ENCODE assay signal across 12 cellular contexts in the genomic region with DNA sequence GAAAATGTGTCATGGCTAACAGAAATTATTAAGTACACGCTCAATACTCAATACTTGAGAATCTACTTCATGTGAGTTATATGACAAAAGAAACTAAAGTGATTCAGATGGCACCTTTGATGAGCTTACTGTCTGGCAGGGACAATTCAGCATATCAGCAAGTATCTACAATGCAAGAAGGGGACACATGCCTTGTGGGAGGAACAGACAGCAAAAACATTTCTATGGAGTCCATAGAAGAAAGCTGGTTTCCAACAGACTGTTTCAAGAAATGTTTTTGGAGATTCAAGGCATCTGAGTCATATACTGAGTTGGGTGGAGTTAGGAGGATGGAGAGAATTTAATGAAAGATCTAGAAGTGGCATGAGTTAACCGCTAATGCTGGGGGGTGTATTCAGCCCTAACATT. TPM values are rescaled to one million over a fixed set of nuclear protein-coding genes. Genes with fewer than 3 reads are reported as not detected.
DNase-seq lines count a peak whose midpoint lies in the region; ATAC-seq, FAIRE-seq and TF ChIP-seq lines count a peak whose summit lies in the region.
"Had no signal": no experiment of that assay in that cellular context is flagged by ENCODE, and none has a peak within 500 bp of the region (broad histone marks: within the 10 kb centered on the region; RNA-seq: fewer than 3 reads in every experiment).

No MANE protein-coding gene starts in this region.

- H3K9me3 ChIP-seq in fibroblast of lung (ENCODE audit: control insufficient read depth, insufficient read depth, low read depth, low read length): no peaks in the 10 kb centered on the region
- H3K9me3 ChIP-seq: stomach had no signal

- H3K36me3 Mint-ChIP-seq in activated T-cell treated with anti-CD3 and anti-CD28 coated beads, Interleukin-2, amount 50 U/mL, for 4 hours (ENCODE audit: insufficient read depth): peaks cover 34% of the 10 kb centered on the region
- H3K36me3 Mint-ChIP-seq in type B pancreatic cell: peaks cover 32% of the 10 kb centered on the region

- H3K4me3 ChIP-seq in fibroblast of lung (replicated peaks in 1 of 4; ENCODE audit: control extremely low read depth in 1 of 4, insufficient read depth in 1 of 4, low read depth in 3 of 4, low read length in 4 of 4): no peak overlapping the region
- H3K4me3 ChIP-seq: stomach had no signal

- ATAC-seq in activated T-cell treated with anti-CD3 and anti-CD28 coated beads, Interleukin-2, amount 50 U/mL, for 4 hours: peak; percentile 58 to 72

- no peaks in the 10 kb centered on the region for H3K27me3 ChIP-seq in fibroblast of lung (ENCODE audit: control insufficient read depth, insufficient read depth, low read length)
- H3K27me3 ChIP-seq: stomach had no signal

- peaks cover 60% of the 10 kb centered on the region for H3K4me1 Mint-ChIP-seq in activated T-cell treated with anti-CD3 and anti-CD28 coated beads, Interleukin-2, amount 50 U/mL, for 4 hours (ENCODE audit: low read depth)
- peaks cover 37% of the 10 kb centered on the region for H3K4me1 Mint-ChIP-seq in type B pancreatic cell (ENCODE audit: unreplicated experiment)

- peaks cover 21% of the 10 kb centered on the region for H3K4me1 ChIP-seq in fibroblast of lung (ENCODE audit: control insufficient read depth, extremely low read depth, insufficient read depth, low read length)

- no peaks in the 10 kb centered on the region for H4K20me1 ChIP-seq in fibroblast of lung (ENCODE audit: control insufficient read depth, extremely low read depth, insufficient read depth, low read length)

- no peak overlapping the region for H3K9ac ChIP-seq in fibroblast of lung (ENCODE audit: insufficient read depth, low read length)

- TF ChIP-seq CTCF in fibroblast of lung (conservative IDR thresholded peaks at IDR 0.05 in 1 of 2, IDR thresholded peaks at IDR 0.05 in 1 of 2; ENCODE audit: low read depth in 1 of 2, low read length in 2 of 2) (no peak), type B pancreatic cell (conservative IDR thresholded peaks at IDR 0.05) (no peak)

- DNase-seq in activated T-cell treated with anti-CD3 and anti-CD28 coated beads, Interleukin-2, amount 50 U/mL, for 4 hours: no peak
- DNase-seq in activated T-cell treated with anti-CD3 and anti-CD28 coated beads for 4 hours (no peak), RCC 7860 (ENCODE audit: low spot score) (peak; percentile 30), fibroblast of lung (ENCODE audit: low read depth in 2 of 2) (peak; percentile 50 to 68), type B pancreatic cell (ENCODE audit: extremely low spot score, unreplicated experiment) (no peak), LoVo (ENCODE audit: low spot score) (no peak), NCI-H2171 (lab: John Stamatoyannopoulos, UW) (no peak), HPDE6-E6E7 (ENCODE audit: extremely low spot score) (no peak)
- DNase-seq: NCI-H345; RPMI8226; stimulated activated CD4-positive, alpha-beta T cell treated with anti-CD3 and anti-CD28 coated beads, Interleukin-2, amount 100 ng/mL, for 24 hours; stomach had no signal

- H3K27me3 Mint-ChIP-seq in activated T-cell treated with anti-CD3 and anti-CD28 coated beads, Interleukin-2, amount 50 U/mL, for 4 hours (ENCODE audit: low read depth): no peaks in the 10 kb centered on the region
- no peaks in the 10 kb centered on the region for H3K27me3 Mint-ChIP-seq in type B pancreatic cell

- H3K27ac Mint-ChIP-seq in type B pancreatic cell: peak overlapping the region; percentile 64

- H3K4me2 ChIP-seq in fibroblast of lung (ENCODE audit: extremely low read depth, insufficient read depth, low read length): peak overlapping the region; percentile 46

- H2AFZ ChIP-seq in fibroblast of lung (ENCODE audit: low read length): no peak overlapping the region

- no peak overlapping the region for H3K4me3 Mint-ChIP-seq in activated T-cell treated with anti-CD3 and anti-CD28 coated beads, Interleukin-2, amount 50 U/mL, for 4 hours
- H3K4me3 Mint-ChIP-seq in type B pancreatic cell: peak overlapping the region; percentile 6

- peaks cover 51% of the 10 kb centered on the region for H3K79me2 ChIP-seq in fibroblast of lung (ENCODE audit: control insufficient read depth, insufficient read depth, low read length)

- H3K36me3 ChIP-seq in fibroblast of lung (ENCODE audit: control insufficient read depth, insufficient read depth, low read length): no peaks in the 10 kb centered on the region

- FAIRE-seq in RCC 7860 (lab: Jason Lieb, UNC): no peak

- no peak overlapping the region for H3K27ac ChIP-seq in fibroblast of lung (ENCODE audit: insufficient read depth, low read length)

- H3K9me3 Mint-ChIP-seq in activated T-cell treated with anti-CD3 and anti-CD28 coated beads, Interleukin-2, amount 50 U/mL, for 4 hours: peaks cover 3% of the 10 kb centered on the region
- peaks cover 10% of the 10 kb centered on the region for H3K9me3 Mint-ChIP-seq in type B pancreatic cell

RNA-seq across cellular contexts. Expression of a gene that starts 54.7 kb away (rescaled TPM):
- total RNA-seq in activated T-cell treated with anti-CD3 and anti-CD28 coated beads, Interleukin-2, amount 50 U/mL, for 4 hours: 10 to 100 TPM; 10.3 to 11.7 (median 11.4) TPM
- total RNA-seq in fibroblast of lung: 54.7 and 61.1 TPM in 2 replicates
- 42.0 and 48.9 TPM in 2 replicates for polyA plus RNA-seq in fibroblast of lung
- polyA plus RNA-seq in fibroblast of lung (2012): 32.3 and 39.9 TPM in 2 replicates
- polyA minus RNA-seq in fibroblast of lung (ENCODE audit: low replicate concordance): 25.1 and 35.2 TPM in 2 replicates
- total RNA-seq in type B pancreatic cell (ENCODE audit: low replicate concordance): 43.7 and 81.7 TPM in 2 replicates

Comparison
In these comparisons a context has a peak if more than half of its experiments do, and no peak if none do; other contexts are left out.
1. DNase-seq: peak in RCC 7860 (single experiment) and fibroblast of lung (2 of 2); none in activated T-cell treated with anti-CD3 and anti-CD28 coated beads, Interleukin-2, amount 50 U/mL, for 4 hours (single experiment), activated T-cell treated with anti-CD3 and anti-CD28 coated beads for 4 hours (single experiment), type B pancreatic cell (single experiment), LoVo (single experiment), NCI-H2171 (single experiment) and HPDE6-E6E7 (single experiment).